In the genomic region with DNA sequence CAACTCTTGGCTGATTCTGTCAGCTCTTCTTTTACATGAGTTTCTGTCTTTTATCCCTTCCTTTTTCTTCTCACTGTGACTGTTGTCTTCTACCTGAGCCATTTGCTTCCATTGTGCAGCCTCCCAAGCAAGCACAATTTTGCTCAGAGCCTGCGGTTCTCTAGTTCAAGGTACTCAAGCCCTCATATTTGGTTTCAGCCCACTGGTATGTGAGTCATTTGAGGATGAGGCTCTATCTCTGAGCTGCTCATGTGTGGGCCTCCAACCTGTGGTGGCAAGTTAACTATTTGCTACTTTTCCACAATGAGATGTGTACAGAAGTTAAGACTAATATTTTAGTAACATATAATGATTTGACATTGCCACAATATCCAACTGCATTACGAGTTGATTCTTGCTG, we compare ENCODE assay signal across 10 cellular contexts.
DNase-seq lines count a peak whose midpoint lies in the region; ATAC-seq and TF ChIP-seq lines count a peak whose summit lies in the region.
"Had no signal": no experiment of that assay in that cellular context is flagged by ENCODE, and none has a peak within 500 bp of the region (broad histone marks: within the 10 kb centered on the region; RNA-seq: fewer than 3 reads in every experiment).

No MANE protein-coding gene starts in this region.

- no peak overlapping the region for H4K91ac ChIP-seq in IMR-90 (ENCODE audit: insufficient read depth, low read depth, low read length)

- POLR2A ChIA-PET in IMR-90 (lab: Charles Lee; ENCODE audit: unreplicated experiment) = no interaction called here

- in situ Hi-C loops in ACHN (cut with HindIII; ENCODE audit: low pct_ligation_motif_present, low pct_unique_long_range_greater_than_20kb, low sequenced_read_pairs) (no loop called here), IMR-90 (cut with MboI; ENCODE audit: low sequenced_read_pairs) (no loop called here), transverse colon (cut with MboI; ENCODE audit: low pct_ligation_motif_present in 1 of 4, low pct_unique_long_range_greater_than_20kb in 1 of 4, low sequenced_read_pairs in 3 of 4) (no loop called here)

- BruUV-seq in IMR-90 (replicated peaks; lab: Mats Ljungman, UMichigan) = no TSS peak

- no peak overlapping the region for H3K4me2 ChIP-seq in IMR-90 (ENCODE audit: low read depth, low read length)

- TF ChIP-seq RAD21 in IMR-90 (IDR thresholded peaks at IDR 0.05; ENCODE audit: low read length) = no peak

- peak overlapping the region; percentile 61; the same call in 1 of the 2 replicates for H2BK20ac ChIP-seq in IMR-90 (ENCODE audit: low read depth, low read length)

- peaks cover 17% of the 10 kb centered on the region for H3K9me1 ChIP-seq in IMR-90 (ENCODE audit: insufficient read depth, low read length)

- peak overlapping the region; percentile 55; the same call in 1 of the 2 replicates for H3K14ac ChIP-seq in IMR-90 (replicated peaks; ENCODE audit: low read depth, low read length)

- no peak overlapping the region for H2AFZ ChIP-seq in IMR-90 (replicated peaks; ENCODE audit: low read length, poor library complexity)

- peak overlapping the region; percentile 15; the same call in 1 of the 2 replicates for H3K4ac ChIP-seq in IMR-90 (ENCODE audit: low read depth, low read length)

- no peak overlapping the region for H3K27ac ChIP-seq in IMR-90 (ENCODE audit: insufficient read depth, low read length)
- H3K27ac ChIP-seq in lower lobe of right lung = no peak overlapping the region
- no peak overlapping the region for H3K27ac ChIP-seq in transverse colon
- H3K27ac ChIP-seq in esophagus muscularis mucosa (replicated peaks in 1 of 4) = no peak overlapping the region
- H3K27ac ChIP-seq: stomach had no signal

- dilution Hi-C loops in IMR-90 (cut with HindIII; ENCODE audit: low sequenced_read_pairs, unreplicated experiment) = no loop called here

- CTCF ChIA-PET in IMR-90 (lab: Yijun Ruan, JAX) = no interaction called here

- peak overlapping the region in 1 of 2 experiments; percentile 40; a peak in 1 of 4 replicates for H4K8ac ChIP-seq in IMR-90 (ENCODE audit: low read depth in 2 of 2, low read length in 2 of 2)

- H3K9ac ChIP-seq in IMR-90 (ENCODE audit: low read depth, low read length) = no peak overlapping the region

- H3K27me3 ChIP-seq in IMR-90 (ENCODE audit: control insufficient read depth, insufficient read depth, low read length) (no peaks in the 10 kb centered on the region), lower lobe of right lung (ENCODE audit: low read depth) (no peaks in the 10 kb centered on the region), transverse colon (no peaks in the 10 kb centered on the region), esophagus muscularis mucosa (no peaks in the 10 kb centered on the region)
- H3K27me3 ChIP-seq: BE2C, stomach had no signal

- H3K36me3 ChIP-seq in IMR-90 (ENCODE audit: control insufficient read depth, insufficient read depth, low read length) (no peaks in the 10 kb centered on the region), lower lobe of right lung (peaks cover 24% of the 10 kb centered on the region), transverse colon (peaks cover 0 to 4% (median 0%) of the 10 kb centered on the region in 4 donors), esophagus muscularis mucosa (peaks cover 0 to 60% (median 16%) of the 10 kb centered on the region in 4 donors)
- H3K36me3 ChIP-seq: BE2C had no signal

- peaks cover 18% of the 10 kb centered on the region for H3K4me1 ChIP-seq in IMR-90 (ENCODE audit: control insufficient read depth, insufficient read depth, low read length)
- H3K4me1 ChIP-seq in lower lobe of right lung = no peaks in the 10 kb centered on the region
- H3K4me1 ChIP-seq in transverse colon = no peaks in the 10 kb centered on the region
- H3K4me1 ChIP-seq in esophagus muscularis mucosa = no peaks in the 10 kb centered on the region
- H3K4me1 ChIP-seq: BE2C, stomach had no signal

- TF ChIP-seq CTCF in IMR-90 (conservative IDR thresholded peaks at IDR 0.05; ENCODE audit: low read depth, low read length) = no peak
- no peak for TF ChIP-seq CTCF in lower lobe of right lung (IDR thresholded peaks at IDR 0.05)
- TF ChIP-seq CTCF in transverse colon (IDR thresholded peaks at IDR 0.05) = no peak
- TF ChIP-seq CTCF in esophagus muscularis mucosa (IDR thresholded peaks at IDR 0.05) = no peak

- H2BK5ac ChIP-seq in IMR-90 (ENCODE audit: low read depth, low read length, poor library complexity, severe bottlenecking) = no peak overlapping the region

- H4K20me1 ChIP-seq in IMR-90 (ENCODE audit: insufficient read depth, low read length) = no peaks in the 10 kb centered on the region

- TF ChIP-seq POLR2A in IMR-90 (IDR thresholded peaks at IDR 0.05; ENCODE audit: low read depth, low read length) (no peak), transverse colon (IDR thresholded peaks at IDR 0.05) (no peak), esophagus muscularis mucosa (IDR thresholded peaks at IDR 0.05; ENCODE audit: low read depth) (no peak)

- 0 out of 2 replicates have a peak overlapping the region, but pooled peaks have one; percentile 12 for H3K23ac ChIP-seq in IMR-90 (ENCODE audit: low read depth, low read length)

- DNase-seq in ACHN (peak; percentile 11), IMR-90 (no peak), lower lobe of right lung (no peak), transverse colon (no peak), esophagus muscularis mucosa (ENCODE audit: extremely low spot score) (no peak)
- DNase-seq in activated CD4-positive, CD25-positive, alpha-beta regulatory T cell treated with anti-CD3 and anti-CD28 coated beads, Interleukin-2, amount 50 U/mL, for 72 hours = no peak
- DNase-seq: BE2C, stomach had no signal

- H3K18ac ChIP-seq in IMR-90 (ENCODE audit: low read depth, low read length) = no peak overlapping the region; the same call in 1 of the 2 replicates

- peak overlapping the region; percentile 74; the same call in 1 of the 2 replicates for H2BK120ac ChIP-seq in IMR-90 (ENCODE audit: low read depth, low read length)

- no peak for TF ChIP-seq EP300 in transverse colon (IDR thresholded peaks at IDR 0.05; ENCODE audit: low read depth)
- no peak for TF ChIP-seq EP300 in esophagus muscularis mucosa (IDR thresholded peaks at IDR 0.05)

- intact Hi-C loops in IMR-90 (cut with micrococcal nuclease) (loop anchor here (5.0 kb wide), 1 partner anchor 181 kb away; a partner anchor contains a TSS), lower lobe of right lung (cut with DNase I) (no loop called here), transverse colon (cut with DNase I; ENCODE audit: low total_unique reads) (no loop called here), esophagus muscularis mucosa (cut with DNase I) (no loop called here)

- H2BK15ac ChIP-seq in IMR-90 (ENCODE audit: low read depth, low read length) = peak overlapping the region; percentile 29; the same call in 1 of the 3 replicates

- H4K5ac ChIP-seq in IMR-90 (ENCODE audit: low read depth, low read length) = no peak overlapping the region

- H3K56ac ChIP-seq in IMR-90 (ENCODE audit: extremely low read depth, insufficient read depth, low read length) = no peak overlapping the region

- H3K4me3 ChIP-seq in IMR-90 (ENCODE audit: insufficient read depth, low read depth, low read length) (no peak overlapping the region), lower lobe of right lung (no peak overlapping the region), transverse colon (no peak overlapping the region), esophagus muscularis mucosa (no peak overlapping the region)
- H3K4me3 ChIP-seq: stomach had no signal

- no CpG with 5 or more reads among the region's 2 CpGs for WGBS in IMR-90 (ENCODE audit: extremely low coverage in 2 of 2, insufficient read length in 1 of 2), 2 experiments
- WGBS in transverse colon (ENCODE audit: low coverage in 1 of 2), 2 donors = 83 to 88% methylated on average over 2 of the region's 2 CpGs
- 91% methylated on average over 2 of the region's 2 CpGs for WGBS in esophagus muscularis mucosa

- no peak overlapping the region for H2AK9ac ChIP-seq in IMR-90 (replicated peaks; ENCODE audit: low read depth, low read length, poor library complexity)

- ATAC-seq in GM18909 (IDR thresholded peaks at IDR 0.05; ENCODE audit: poor library complexity, unreplicated experiment) = peak; percentile 97
- ATAC-seq in HG02759 (IDR thresholded peaks at IDR 0.05; ENCODE audit: unreplicated experiment) = peak; percentile 97
- no peak for ATAC-seq in IMR-90 (ENCODE audit: low read depth)
- no peak for ATAC-seq in lower lobe of right lung

- no peak overlapping the region for H2AK5ac ChIP-seq in IMR-90 (ENCODE audit: low read depth, low read length)

- H3K79me1 ChIP-seq in IMR-90 (ENCODE audit: low read depth in 1 of 2, low read length in 2 of 2) = peaks cover 0 to 20% of the 10 kb centered on the region in 2 experiments; a peak in 1 of 4 replicates

- no peaks in the 10 kb centered on the region for H3K9me3 ChIP-seq in IMR-90 (ENCODE audit: control insufficient read depth, insufficient read depth, low read length)
- H3K9me3 ChIP-seq in lower lobe of right lung = no peaks in the 10 kb centered on the region
- H3K9me3 ChIP-seq in transverse colon = no peaks in the 10 kb centered on the region
- no peaks in the 10 kb centered on the region for H3K9me3 ChIP-seq in esophagus muscularis mucosa
- H3K9me3 ChIP-seq: BE2C, stomach had no signal

TF ChIP-seq in IMR-90, 13 proteins besides CTCF, POLR2A, EP300 and RAD21 (continues in another document):
- no peak for TF ChIP-seq BHLHE40 (IDR thresholded peaks at IDR 0.05; ENCODE audit: low read depth, low read length)
- no peak for TF ChIP-seq RFX5 (IDR thresholded peaks at IDR 0.05; ENCODE audit: low read depth, low read length)
- no peak for TF ChIP-seq SMC3 (IDR thresholded peaks at IDR 0.05; ENCODE audit: low read depth, low read length)
- TF ChIP-seq MXI1 (IDR thresholded peaks at IDR 0.05; ENCODE audit: borderline replicate concordance, low read depth, low read length) = no peak
- TF ChIP-seq NFE2L2 (IDR thresholded peaks at IDR 0.05; ENCODE audit: low read depth, low read length) = no peak
- no peak for TF ChIP-seq MAFK (IDR thresholded peaks at IDR 0.05; ENCODE audit: low read depth, low read length)
- TF ChIP-seq, protein P1, sequence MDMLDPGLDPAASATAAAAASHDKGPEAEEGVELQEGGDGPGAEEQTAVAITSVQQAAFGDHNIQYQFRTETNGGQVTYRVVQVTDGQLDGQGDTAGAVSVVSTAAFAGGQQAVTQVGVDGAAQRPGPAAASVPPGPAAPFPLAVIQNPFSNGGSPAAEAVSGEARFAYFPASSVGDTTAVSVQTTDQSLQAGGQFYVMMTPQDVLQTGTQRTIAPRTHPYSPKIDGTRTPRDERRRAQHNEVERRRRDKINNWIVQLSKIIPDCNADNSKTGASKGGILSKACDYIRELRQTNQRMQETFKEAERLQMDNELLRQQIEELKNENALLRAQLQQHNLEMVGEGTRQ (IDR thresholded peaks at IDR 0.05; ENCODE audit: low read depth, low read length) = no peak
- TF ChIP-seq CHD1 (IDR thresholded peaks at IDR 0.05; ENCODE audit: low read depth, low read length) = no peak
- TF ChIP-seq CEBPB (IDR thresholded peaks at IDR 0.05; ENCODE audit: low read depth, low read length) = no peak
- no peak for TF ChIP-seq RCOR1 (IDR thresholded peaks at IDR 0.05; ENCODE audit: insufficient replicate concordance, low read length)

Comparison
In these comparisons a context has a peak if more than half of its experiments do, and no peak if none do; other contexts are left out.
1. ATAC-seq: peak in GM18909 (single experiment) and HG02759 (single experiment); none in IMR-90 (single experiment) and lower lobe of right lung (0 of 2).